7 cellular contexts compared by ENCODE assay signal in genomic region chr19:18421371-18421959, GRCh38. TPM values are rescaled to one million over a fixed set of nuclear protein-coding genes. Genes with fewer than 3 reads are reported as not detected.
DNase-seq lines count a peak whose midpoint lies in the region; ATAC-seq and TF ChIP-seq lines count a peak whose summit lies in the region.

No MANE protein-coding gene starts in this region.

- TF ChIP-seq CTCF in GM06990 (IDR thresholded peaks at IDR 0.05; ENCODE audit: insufficient read depth, low read length, poor library complexity, severe bottlenecking) (no peak), PC-3 (conservative IDR thresholded peaks at IDR 0.05; ENCODE audit: low read depth, low read length) (no peak), psoas muscle (IDR thresholded peaks at IDR 0.05) (no peak)

- WGBS in psoas muscle, 3 donors = 78 to 83% (median 81%) methylated on average over 12 of the region's 12 CpGs

- no peak overlapping the region for H3K9ac ChIP-seq in PC-3 (ENCODE audit: low read length)

- intact Hi-C loops in PC-3 (cut with micrococcal nuclease) = no loop called here
- intact Hi-C loops in psoas muscle (cut with DNase I) = no loop called here

- peak overlapping the region; percentile 99 for H3K4me2 ChIP-seq in PC-3 (ENCODE audit: low read length)

- H4K20me1 ChIP-seq in PC-3 (ENCODE audit: low read length) = peaks cover 11% of the 10 kb centered on the region; the same call in 1 of the 2 replicates

- no TSS peak for BruUV-seq in PC-3 (replicated peaks; lab: Mats Ljungman, UMichigan)

- peaks cover 51% of the 10 kb centered on the region for H3K79me2 ChIP-seq in PC-3 (ENCODE audit: low read length)

- DNase-seq in GM06990 (ENCODE audit: extremely low read depth, insufficient read length) (no peak), PC-3 (no peak), psoas muscle (no peak), DMS153 treated with DMSO at 0.1 percent for 48 hours (lab: John Stamatoyannopoulos, UW; ENCODE audit: unreplicated experiment) (no peak), SHP77 (lab: John Stamatoyannopoulos, UW) (no peak)
- DNase-seq in effector memory CD4-positive, alpha-beta T cell = no peak

- H3K4me1 ChIP-seq in PC-3 (ENCODE audit: insufficient read depth, low read length) (peaks cover 34% of the 10 kb centered on the region), psoas muscle (peaks cover 57% of the 10 kb centered on the region)
- H3K4me1 ChIP-seq in effector memory CD4-positive, alpha-beta T cell (ENCODE audit: control insufficient read depth, insufficient read depth, low read length, poor library complexity, severe bottlenecking) = peaks cover 93% of the 10 kb centered on the region

- H3K27me3 ChIP-seq in GM06990 (replicated peaks; ENCODE audit: control insufficient read depth, insufficient read depth, low read length) (no peaks in the 10 kb centered on the region), PC-3 (ENCODE audit: low read length) (no peaks in the 10 kb centered on the region), psoas muscle (ENCODE audit: insufficient read depth in 3 of 3, low read length in 2 of 3) (peaks cover 0 to 5% (median 0%) of the 10 kb centered on the region in 3 donors)
- H3K27me3 ChIP-seq in effector memory CD4-positive, alpha-beta T cell (replicated peaks; ENCODE audit: control insufficient read depth, insufficient read depth, low read length, poor library complexity, severe bottlenecking) = no peaks in the 10 kb centered on the region

- H3K36me3 ChIP-seq in GM06990 (ENCODE audit: control insufficient read depth, insufficient read depth, low read length) (no peaks in the 10 kb centered on the region; the same call in 1 of the 2 replicates), PC-3 (ENCODE audit: low read depth, low read length) (no peaks in the 10 kb centered on the region), psoas muscle (ENCODE audit: insufficient read depth in 1 of 2, low read depth in 1 of 2) (no peaks in the 10 kb centered on the region)
- H3K36me3 ChIP-seq in effector memory CD4-positive, alpha-beta T cell (ENCODE audit: control insufficient read depth, insufficient read depth, low read length) = no peaks in the 10 kb centered on the region

- H3F3A ChIP-seq in PC-3 (ENCODE audit: low read length, unreplicated experiment) = no peaks in the 10 kb centered on the region

- CTCF ChIA-PET in PC-3 (lab: Charles Lee) = interaction anchor here (0.7 kb wide), 1 partner anchor 93 kb away, joined by 3 read pairs; no protein-coding TSS in a partner anchor

- POLR2A ChIA-PET in PC-3 (lab: Charles Lee; ENCODE audit: unreplicated experiment) = interaction anchor here (1.0 kb wide), 1 partner anchor 140 kb away, joined by 3 read pairs; the partner anchor contains the start of gene JUND

- H3K9me3 ChIP-seq in PC-3 (ENCODE audit: low read length) (no peaks in the 10 kb centered on the region), psoas muscle (no peaks in the 10 kb centered on the region)
- H3K9me3 ChIP-seq in effector memory CD4-positive, alpha-beta T cell (ENCODE audit: control insufficient read depth, low read length) = no peaks in the 10 kb centered on the region

- H3K9me2 ChIP-seq in PC-3 (replicated peaks; ENCODE audit: low read length) = no peaks in the 10 kb centered on the region

- ATAC-seq in PC-3 (no peak), psoas muscle (no peak), GM21360 (IDR thresholded peaks at IDR 0.05; ENCODE audit: unreplicated experiment) (no peak)

- H3K4me3 ChIP-seq in GM06990 (replicated peaks; ENCODE audit: low read depth, low read length) (0 out of 2 replicates have a peak overlapping the region, but pooled peaks have one; percentile 12), PC-3 (ENCODE audit: low read length) (no peak overlapping the region), psoas muscle (peak overlapping the region; percentile 84)
- no peak overlapping the region for H3K4me3 ChIP-seq in effector memory CD4-positive, alpha-beta T cell (ENCODE audit: insufficient read depth, low read depth, low read length, poor library complexity, severe bottlenecking)

- H3K27ac ChIP-seq in PC-3 (ENCODE audit: low read length) (no peak overlapping the region), psoas muscle (no peak overlapping the region)
- H3K27ac ChIP-seq in effector memory CD4-positive, alpha-beta T cell (ENCODE audit: insufficient read depth, low read length, poor library complexity, severe bottlenecking) = peak overlapping the region; percentile 73

- H2AFZ ChIP-seq in PC-3 (ENCODE audit: low read length) = no peak overlapping the region

RNA-seq across cellular contexts. Expression of gene SSBP4, which starts 2.3 kb away (rescaled TPM):
- total RNA-seq in PC-3 (2014; rRNA removed) (97.5 and 99.9 TPM in 2 replicates), psoas muscle (10 to 100 TPM; 29.1 to 46.1 (median 29.6) TPM)
- 10 to 100 TPM; 25.8 to 37.8 (median 28.6) TPM for polyA plus RNA-seq in psoas muscle

RNA-seq across cellular contexts. Expression of gene ISYNA1, which starts 16.5 kb away (rescaled TPM):
- total RNA-seq in PC-3 (2014; rRNA removed) (19.4 TPM in 2 replicates), psoas muscle (10 to 100 TPM in 3 of 4 donors, 1 to 10 TPM in 1; 9.8 to 17.0 (median 10.9) TPM)
- 1 to 10 TPM; 6.3 to 8.6 (median 8.0) TPM for polyA plus RNA-seq in psoas muscle

RNA-seq across cellular contexts. Expression of gene LRRC25, which starts 24.0 kb away (rescaled TPM):
- total RNA-seq in PC-3 (2014; rRNA removed) = not detected in 2 replicates
- total RNA-seq in psoas muscle = 1 to 10 TPM; 2.0 to 4.1 (median 2.4) TPM
- polyA plus RNA-seq in psoas muscle = 1 to 10 TPM in 2 of 3 donors, under 1 TPM in 1; 0.65 to 5.2 (median 1.3) TPM

RNA-seq across cellular contexts. Expression of gene GDF15, which starts 35.5 kb away (rescaled TPM):
- total RNA-seq in PC-3 (2014; rRNA removed) (84.3 and 105 TPM in 2 replicates), psoas muscle (1 to 10 TPM in 2 of 4 donors, under 1 TPM in 2; 0.50 to 8.5 (median 2.2) TPM)
- 10 to 100 TPM in 1 of 3 donors, under 1 TPM in 2; 0.27 to 37.1 (median 0.35) TPM for polyA plus RNA-seq in psoas muscle

Comparison
In these comparisons a context has a peak if more than half of its experiments do, and no peak if none do; other contexts are left out.
1. H3K4me3 ChIP-seq: peak in GM06990 (single experiment) and psoas muscle (single experiment); none in PC-3 (single experiment) and effector memory CD4-positive, alpha-beta T cell (single experiment).